Comparison of ENCODE assay signal across 2 cellular contexts in genomic region chr1:88974623-88975172, GRCh38.
A peak's percentile ranks its signal among the peaks of the same experiment; 100 is the strongest.
TF ChIP-seq lines count a peak whose summit lies in the region.

No MANE protein-coding gene starts in this region.

TF ChIP-seq in WTC11, 78 proteins besides CTCF, POLR2A, EP300 and RAD21:
- peak; percentile 62 for TF ChIP-seq NFYB (CRISPR knock-in tag; conservative IDR thresholded peaks at IDR 0.05; ENCODE audit: low read depth)

TF ChIP-seq in HepG2, 621 proteins besides CTCF, POLR2A, EP300 and RAD21:
- TF ChIP-seq NFYC (CRISPR knock-in tag; IDR thresholded peaks at IDR 0.05) = peak; percentile 42
- 0 out of 2 replicates have a peak, but pooled peaks have one; percentile 7 for TF ChIP-seq MAFF (IDR thresholded peaks at IDR 0.05; ENCODE audit: low read depth, low read length)
- peak; percentile 48; the same call in 1 of the 2 replicates for TF ChIP-seq NFYB (CRISPR knock-in tag; IDR thresholded peaks at IDR 0.05)
